Comparison of ENCODE assay signal across 21 cellular contexts in the genomic region with DNA sequence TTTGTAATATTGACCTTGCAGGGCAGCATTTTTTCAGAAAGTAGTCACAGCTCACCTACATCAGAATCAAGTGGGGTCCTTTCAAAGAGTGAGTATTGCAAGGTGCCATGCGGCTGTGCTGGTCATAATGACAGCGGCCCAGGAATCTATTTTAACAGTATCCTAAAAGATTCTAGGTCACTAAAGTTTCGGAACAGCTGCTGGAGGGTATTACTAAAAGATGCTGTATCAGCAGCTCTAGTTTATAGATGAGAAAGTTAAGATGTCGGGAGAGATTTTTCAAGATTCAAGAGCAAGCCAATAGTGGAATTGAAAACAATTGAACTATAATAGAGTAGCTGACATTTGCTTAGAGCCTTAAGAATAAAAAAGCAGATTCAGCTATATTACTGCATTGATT.
DNase-seq lines count a peak whose midpoint lies in the region; ATAC-seq, FAIRE-seq and TF ChIP-seq lines count a peak whose summit lies in the region.
"Had no signal": no experiment of that assay in that cellular context is flagged by ENCODE, and none has a peak within 500 bp of the region (broad histone marks: within the 10 kb centered on the region; RNA-seq: fewer than 3 reads in every experiment).

No MANE protein-coding gene starts in this region.

- H3K4me3 ChIP-seq in HepG2 (replicated peaks in 1 of 3; ENCODE audit: insufficient read depth in 1 of 3, low read depth in 2 of 3, low read length in 3 of 3) (no peak overlapping the region), right lobe of liver (no peak overlapping the region), IMR-90 (ENCODE audit: insufficient read depth, low read depth, low read length) (no peak overlapping the region), K562 (no peak overlapping the region), smooth muscle cell (no peak overlapping the region)
- H3K4me3 ChIP-seq: BLaER1, GM12878, HAP-1 had no signal

- H3K9me3 ChIP-seq in HepG2 (ENCODE audit: low read length) (no peaks in the 10 kb centered on the region), right lobe of liver (no peaks in the 10 kb centered on the region), IMR-90 (ENCODE audit: control insufficient read depth, insufficient read depth, low read length) (no peaks in the 10 kb centered on the region), K562 (replicated peaks; ENCODE audit: control insufficient read depth, insufficient read depth, low read depth, low read length) (no peaks in the 10 kb centered on the region), smooth muscle cell (replicated peaks; ENCODE audit: low read depth) (no peaks in the 10 kb centered on the region)
- H3K9me3 ChIP-seq: BLaER1, Caco-2, HAP-1 had no signal

- TF ChIP-seq CTCF in HepG2 (CRISPR knock-in tag; IDR thresholded peaks at IDR 0.05) (no peak), right lobe of liver (IDR thresholded peaks at IDR 0.05) (no peak), IMR-90 (conservative IDR thresholded peaks at IDR 0.05; ENCODE audit: low read depth, low read length) (no peak), K562 (IDR thresholded peaks at IDR 0.05 in 2 of 3, conservative IDR thresholded peaks at IDR 0.05 in 1 of 3; ENCODE audit: insufficient read depth in 2 of 3, low read depth in 1 of 3, low read length in 3 of 3) (no peak), smooth muscle cell (IDR thresholded peaks at IDR 0.05; ENCODE audit: borderline replicate concordance, insufficient read depth, poor library complexity, severe bottlenecking) (no peak), type B pancreatic cell (conservative IDR thresholded peaks at IDR 0.05) (no peak)

- peaks cover 14% of the 10 kb centered on the region for H3K4me1 Mint-ChIP-seq in type B pancreatic cell (ENCODE audit: unreplicated experiment)
- H3K4me1 Mint-ChIP-seq: B cell; CD4-positive, CD25-positive, alpha-beta regulatory T cell had no signal

- peak overlapping the region in 1 of 2 experiments; percentile 42; a peak in 1 of 4 replicates for H4K8ac ChIP-seq in IMR-90 (ENCODE audit: low read depth in 2 of 2, low read length in 2 of 2)

- no peak for TF ChIP-seq EP300 in HepG2 (IDR thresholded peaks at IDR 0.05; ENCODE audit: low read depth in 2 of 2, low read length in 2 of 2)
- no peak for TF ChIP-seq EP300 in HepG2 (CRISPR knock-in tag; IDR thresholded peaks at IDR 0.05; ENCODE audit: borderline replicate concordance)
- TF ChIP-seq EP300 in K562 (IDR thresholded peaks at IDR 0.05; ENCODE audit: low read length) = no peak

- TF ChIP-seq RAD21 in HepG2 (CRISPR knock-in tag; IDR thresholded peaks at IDR 0.05) (no peak), IMR-90 (IDR thresholded peaks at IDR 0.05; ENCODE audit: low read length) (no peak), K562 (CRISPR knock-in tag; conservative IDR thresholded peaks at IDR 0.05 in 1 of 2, IDR thresholded peaks at IDR 0.05 in 1 of 2) (no peak)

- H3K36me3 ChIP-seq in HepG2 (replicated peaks in 1 of 2; ENCODE audit: control insufficient read depth in 1 of 2, insufficient read depth in 2 of 2, low read length in 2 of 2) (no peaks in the 10 kb centered on the region), right lobe of liver (no peaks in the 10 kb centered on the region), IMR-90 (ENCODE audit: control insufficient read depth, insufficient read depth, low read length) (peaks cover 12% of the 10 kb centered on the region), K562 (ENCODE audit: control insufficient read depth, insufficient read depth, low read length) (no peaks in the 10 kb centered on the region), smooth muscle cell (ENCODE audit: low read depth) (no peaks in the 10 kb centered on the region)
- H3K36me3 ChIP-seq: HAP-1 had no signal

- H3K9me3 Mint-ChIP-seq in type B pancreatic cell = no peaks in the 10 kb centered on the region
- H3K9me3 Mint-ChIP-seq: CD8-positive, alpha-beta T cell had no signal

- H2AFZ ChIP-seq in HepG2 (ENCODE audit: low read length) = no peak overlapping the region
- no peak overlapping the region for H2AFZ ChIP-seq in IMR-90 (replicated peaks; ENCODE audit: low read length, poor library complexity)
- H2AFZ ChIP-seq in K562 (ENCODE audit: low read depth, low read length) = no peak overlapping the region
- H2AFZ ChIP-seq in smooth muscle cell (ENCODE audit: low read depth) = no peak overlapping the region

- peaks cover 4% of the 10 kb centered on the region for H3K36me3 Mint-ChIP-seq in type B pancreatic cell
- H3K36me3 Mint-ChIP-seq: CD4-positive, CD25-positive, alpha-beta regulatory T cell; CD8-positive, alpha-beta T cell had no signal

- H4K20me1 ChIP-seq in HepG2 (ENCODE audit: insufficient read depth, low read length) (no peaks in the 10 kb centered on the region), IMR-90 (ENCODE audit: insufficient read depth, low read length) (no peaks in the 10 kb centered on the region), K562 (replicated peaks; ENCODE audit: control insufficient read depth, insufficient read depth, low read length) (no peaks in the 10 kb centered on the region), smooth muscle cell (ENCODE audit: low read depth) (no peaks in the 10 kb centered on the region)
- H4K20me1 ChIP-seq: BLaER1 had no signal

- dilution Hi-C loops in IMR-90 (cut with HindIII; ENCODE audit: low sequenced_read_pairs, unreplicated experiment) = no loop called here

- no TSS peak for BruUV-seq in HepG2 (replicated peaks; lab: Mats Ljungman, UMichigan)
- BruUV-seq in IMR-90 (replicated peaks; lab: Mats Ljungman, UMichigan) = no TSS peak
- BruUV-seq in K562 (replicated peaks; lab: Mats Ljungman, UMichigan) = no TSS peak

- CTCF ChIA-PET in HepG2 (lab: Yijun Ruan, JAX; ENCODE audit: low intra/inter-chr PET ratio, low total read pairs) = no interaction called here
- CTCF ChIA-PET in IMR-90 (lab: Yijun Ruan, JAX) = interaction anchor here (0.7 kb wide), 1 partner anchor 11 kb away, joined by 3 read pairs; no protein-coding TSS in a partner anchor
- CTCF ChIA-PET in K562 (lab: Yijun Ruan, JAX; ENCODE audit: low intra/inter-chr PET ratio) = no interaction called here

- no peak overlapping the region for H3K56ac ChIP-seq in IMR-90 (ENCODE audit: extremely low read depth, insufficient read depth, low read length)

- H3K9ac ChIP-seq in HepG2 (ENCODE audit: insufficient read depth, low read depth, low read length) = no peak overlapping the region
- no peak overlapping the region for H3K9ac ChIP-seq in IMR-90 (ENCODE audit: low read depth, low read length)
- no peak overlapping the region for H3K9ac ChIP-seq in K562 (ENCODE audit: insufficient read depth in 1 of 2, low read depth in 2 of 2, low read length in 2 of 2)
- no peak overlapping the region for H3K9ac ChIP-seq in smooth muscle cell (ENCODE audit: low read depth)
- H3K9ac ChIP-seq: BLaER1 had no signal

- FAIRE-seq in HepG2 (lab: Jason Lieb, UNC) (no peak), K562 (lab: Jason Lieb, UNC) (no peak)
- FAIRE-seq: G401.6, GM12878, H54 had no signal

- no peak overlapping the region for H3K4me2 ChIP-seq in HepG2 (ENCODE audit: low read depth, low read length)
- no peak overlapping the region for H3K4me2 ChIP-seq in IMR-90 (ENCODE audit: low read depth, low read length)
- no peak overlapping the region for H3K4me2 ChIP-seq in K562 (ENCODE audit: insufficient read depth, low read length)
- H3K4me2 ChIP-seq in smooth muscle cell = no peak overlapping the region
- H3K4me2 ChIP-seq: BLaER1 had no signal

- 0 out of 2 replicates have a peak overlapping the region, but pooled peaks have one; percentile 86 for H2AK5ac ChIP-seq in IMR-90 (ENCODE audit: low read depth, low read length)

- no peaks in the 10 kb centered on the region for H3K4me1 ChIP-seq in HepG2 (ENCODE audit: insufficient read depth, low read length)
- no peaks in the 10 kb centered on the region for H3K4me1 ChIP-seq in right lobe of liver
- H3K4me1 ChIP-seq in IMR-90 (ENCODE audit: control insufficient read depth, insufficient read depth, low read length) = no peaks in the 10 kb centered on the region; the same call in 1 of the 2 replicates
- H3K4me1 ChIP-seq in K562 (replicated peaks in 1 of 2; ENCODE audit: control insufficient read depth in 2 of 2, insufficient read depth in 2 of 2, low read length in 2 of 2) = no peaks in the 10 kb centered on the region
- no peaks in the 10 kb centered on the region for H3K4me1 ChIP-seq in smooth muscle cell (ENCODE audit: low read depth)
- H3K4me1 ChIP-seq: Caco-2 had no signal

- intact Hi-C loops in HepG2 (cut with micrococcal nuclease; ENCODE audit: unreplicated experiment) = no loop called here
- intact Hi-C loops in right lobe of liver (cut with DNase I) = no loop called here
- intact Hi-C loops in IMR-90 (cut with micrococcal nuclease) = no loop called here
- intact Hi-C loops in K562 (cut with micrococcal nuclease) = no loop called here

- no peak overlapping the region for H3K27ac Mint-ChIP-seq in type B pancreatic cell
- H3K27ac Mint-ChIP-seq: B cell; CD4-positive, CD25-positive, alpha-beta regulatory T cell; CD8-positive, alpha-beta T cell had no signal

- H3K79me1 ChIP-seq in IMR-90 (ENCODE audit: low read depth in 1 of 2, low read length in 2 of 2) = peaks cover 3 to 7% of the 10 kb centered on the region in 2 experiments; a peak in 2 of 4 replicates

- H3K27ac ChIP-seq in HepG2 (ENCODE audit: extremely low read length, insufficient read depth, low read length) (no peak overlapping the region), right lobe of liver (no peak overlapping the region), IMR-90 (ENCODE audit: insufficient read depth, low read length) (no peak overlapping the region), K562 (ENCODE audit: extremely low read depth, low read depth, low read length) (no peak overlapping the region), smooth muscle cell (ENCODE audit: low read depth) (peak overlapping the region; percentile 33)
- H3K27ac ChIP-seq: BLaER1, C4-2B had no signal

- 0 out of 3 replicates have a peak overlapping the region, but pooled peaks have one; percentile 50 for H2BK15ac ChIP-seq in IMR-90 (ENCODE audit: low read depth, low read length)

- no peak for DNase-seq in HepG2 (ENCODE audit: low spot score)
- no peak for DNase-seq in right lobe of liver
- no peak for DNase-seq in IMR-90
- no peak for DNase-seq in K562 (ENCODE audit: extremely low read depth in 1 of 4, low spot score in 3 of 4)
- DNase-seq in smooth muscle cell (lab: John Stamatoyannopoulos, UW; ENCODE audit: unreplicated experiment) = no peak
- no peak for DNase-seq in stimulated activated CD4-positive, alpha-beta T cell treated with anti-CD3 and anti-CD28 coated beads, Interleukin-4, amount 100 ng/mL, for 1 hour
- no peak for DNase-seq in type B pancreatic cell (ENCODE audit: extremely low spot score, unreplicated experiment)
- DNase-seq in GDM1 (lab: John Stamatoyannopoulos, UW) = no peak
- DNase-seq: Caco-2; CD4-positive, CD25-positive, alpha-beta regulatory T cell; CD8-positive, alpha-beta T cell; DMS153; DND-41; GOT3 had no signal

- WGBS in HepG2 (ENCODE audit: low lambda C conversion rate) = 22% methylated on average over 4 of the region's 4 CpGs
- WGBS in right lobe of liver (ENCODE audit: insufficient coverage, low coverage, low lambda C conversion rate, missing lambda C conversion rate) = 82% methylated on average over 2 of the region's 4 CpGs
- WGBS in IMR-90 (ENCODE audit: extremely low coverage in 2 of 2, insufficient read length in 1 of 2), 2 experiments = no CpG with 5 or more reads among the region's 4 CpGs
- 0% methylated on average over 4 of the region's 4 CpGs for WGBS in K562 (ENCODE audit: insufficient coverage, low coverage, missing lambda C conversion rate)
- WGBS in smooth muscle cell (ENCODE audit: low lambda C conversion rate) = 86% methylated on average over 4 of the region's 4 CpGs

- H2BK20ac ChIP-seq in IMR-90 (ENCODE audit: low read depth, low read length) = no peak overlapping the region

- H3K27me3 ChIP-seq in HepG2 (ENCODE audit: control insufficient read depth in 1 of 2, insufficient read depth in 2 of 2, low read length in 2 of 2) = no peaks in the 10 kb centered on the region
- H3K27me3 ChIP-seq in right lobe of liver = no peaks in the 10 kb centered on the region
- no peaks in the 10 kb centered on the region for H3K27me3 ChIP-seq in IMR-90 (ENCODE audit: control insufficient read depth, insufficient read depth, low read length)
- H3K27me3 ChIP-seq in K562 (ENCODE audit: control insufficient read depth in 2 of 2, insufficient read depth in 2 of 2, low read length in 2 of 2) = no peaks in the 10 kb centered on the region
- H3K27me3 ChIP-seq in smooth muscle cell (ENCODE audit: low read depth) = no peaks in the 10 kb centered on the region
- H3K27me3 ChIP-seq: BLaER1 had no signal

- in situ Hi-C loops in HepG2 (cut with HindIII; ENCODE audit: extremely low pct_ligation_motif_present, low pct_unique_long_range_greater_than_20kb) = no loop called here
- in situ Hi-C loops in IMR-90 (cut with MboI; ENCODE audit: low sequenced_read_pairs) = no loop called here
- in situ Hi-C loops in K562 (cut with MboI) = no loop called here

- peak overlapping the region; percentile 71; the same call in 1 of the 2 replicates for H2BK120ac ChIP-seq in IMR-90 (ENCODE audit: low read depth, low read length)

- peaks cover 8% of the 10 kb centered on the region for H3K9me1 ChIP-seq in IMR-90 (ENCODE audit: insufficient read depth, low read length)
- no peaks in the 10 kb centered on the region for H3K9me1 ChIP-seq in K562 (ENCODE audit: control insufficient read depth, insufficient read depth, low read length)

- H2AK9ac ChIP-seq in IMR-90 (replicated peaks; ENCODE audit: low read depth, low read length, poor library complexity) = no peak overlapping the region

- peak overlapping the region; percentile 15; the same call in 1 of the 2 replicates for H4K5ac ChIP-seq in IMR-90 (ENCODE audit: low read depth, low read length)

- no peak overlapping the region for H3K14ac ChIP-seq in IMR-90 (replicated peaks; ENCODE audit: low read depth, low read length)

- H4K91ac ChIP-seq in IMR-90 (ENCODE audit: insufficient read depth, low read depth, low read length) = no peak overlapping the region

- H3K18ac ChIP-seq in IMR-90 (ENCODE audit: low read depth, low read length) = peak overlapping the region; percentile 34; the same call in 1 of the 2 replicates

- no peak overlapping the region for H3K4me3 Mint-ChIP-seq in type B pancreatic cell
- H3K4me3 Mint-ChIP-seq: B cell; CD4-positive, CD25-positive, alpha-beta regulatory T cell; CD8-positive, alpha-beta T cell had no signal

- no peak for TF ChIP-seq POLR2A in HepG2 (IDR thresholded peaks at IDR 0.05; ENCODE audit: insufficient read depth in 1 of 2, low read depth in 2 of 2, low read length in 2 of 2)
- no peak for TF ChIP-seq POLR2A in right lobe of liver (IDR thresholded peaks at IDR 0.05)
- no peak for TF ChIP-seq POLR2A in IMR-90 (IDR thresholded peaks at IDR 0.05; ENCODE audit: low read depth, low read length)
- no peak for TF ChIP-seq POLR2A in K562 (conservative IDR thresholded peaks at IDR 0.05)

- POLR2A ChIA-PET in HepG2 (lab: Yijun Ruan, JAX) = no interaction called here
- POLR2A ChIA-PET in IMR-90 (lab: Charles Lee; ENCODE audit: unreplicated experiment) = no interaction called here
- POLR2A ChIA-PET in K562 (lab: Yijun Ruan, JAX) = no interaction called here

- H3K27me3 Mint-ChIP-seq in type B pancreatic cell = no peaks in the 10 kb centered on the region
- H3K27me3 Mint-ChIP-seq: B cell; CD4-positive, CD25-positive, alpha-beta regulatory T cell had no signal

- no peaks in the 10 kb centered on the region for H3F3A ChIP-seq in smooth muscle cell (ENCODE audit: low read depth)

- peak overlapping the region; percentile 7; the same call in 1 of the 2 replicates for H3K4ac ChIP-seq in IMR-90 (ENCODE audit: low read depth, low read length)

- H3K23ac ChIP-seq in IMR-90 (ENCODE audit: low read depth, low read length) = no peak overlapping the region

- no peak overlapping the region for H2BK5ac ChIP-seq in IMR-90 (ENCODE audit: low read depth, low read length, poor library complexity, severe bottlenecking)

- ATAC-seq in HepG2 (no peak), right lobe of liver (no peak), IMR-90 (ENCODE audit: low read depth) (no peak), K562 (no peak)
- ATAC-seq: CD8-positive, alpha-beta T cell; GM12878 had no signal

- H3K79me2 ChIP-seq in HepG2 (ENCODE audit: insufficient read depth, low read length) (no peaks in the 10 kb centered on the region), K562 (ENCODE audit: control insufficient read depth, insufficient read depth, low read length) (no peaks in the 10 kb centered on the region), smooth muscle cell (ENCODE audit: low read depth) (no peaks in the 10 kb centered on the region)

Comparison
In these comparisons a context has a peak if more than half of its experiments do, and no peak if none do; other contexts are left out.
1. Of the 241 proteins assayed by ChIP-seq in both HepG2 and K562: peak only in HepG2: MAFF and MAFK; only in K562: none; in both: none; in neither: 239.